25 cellular contexts compared by ENCODE assay signal in genomic region chr2:204693262-204693661, GRCh38.
"Had no signal": no experiment of that assay in that cellular context is flagged by ENCODE, and none has a peak within 500 bp of the region (broad histone marks: within the 10 kb centered on the region; RNA-seq: fewer than 3 reads in every experiment).

No MANE protein-coding gene starts in this region.

- H3K4me2 ChIP-seq: hepatocyte had no signal

- ATAC-seq: left cardiac atrium; mucosa of descending colon; naive thymus-derived CD4-positive, alpha-beta T cell; natural killer cell treated with Interleukin-12 subunit alpha and Interleukin-12 subunit beta and Interleukin-15 and Interleukin-18, amount 100 ng/mL, for 72 hours; stimulated activated effector memory CD8-positive, alpha-beta T cell treated with anti-CD3 and anti-CD28 coated beads, Interleukin-12 subunit alpha, Interleukin-12 subunit beta, amount 100 ng/mL, for 72 hours had no signal

- H3K4me3 Mint-ChIP-seq: memory B cell; naive thymus-derived CD4-positive, alpha-beta T cell; natural killer cell treated with Interleukin-12 subunit alpha and Interleukin-12 subunit beta and Interleukin-15 and Interleukin-18, amount 100 ng/mL, for 72 hours; stimulated activated effector memory CD8-positive, alpha-beta T cell treated with anti-CD3 and anti-CD28 coated beads, Interleukin-12 subunit alpha, Interleukin-12 subunit beta, amount 100 ng/mL, for 72 hours; stimulated activated naive CD8-positive, alpha-beta T cell treated with anti-CD3 and anti-CD28 coated beads, Interleukin-15, Interleukin-2, amounts not matched to agents 100 ng/mL and 50 ng/mL, for 24 hours; type B pancreatic cell had no signal

- H3K27ac Mint-ChIP-seq: memory B cell; natural killer cell treated with Interleukin-12 subunit alpha and Interleukin-12 subunit beta and Interleukin-15 and Interleukin-18, amount 100 ng/mL, for 72 hours; progenitor cell of endocrine pancreas; stimulated activated effector memory CD8-positive, alpha-beta T cell treated with anti-CD3 and anti-CD28 coated beads, Interleukin-12 subunit alpha, Interleukin-12 subunit beta, amount 100 ng/mL, for 72 hours; stimulated activated naive CD8-positive, alpha-beta T cell treated with anti-CD3 and anti-CD28 coated beads, Interleukin-15, Interleukin-2, amounts not matched to agents 100 ng/mL and 50 ng/mL, for 24 hours; type B pancreatic cell had no signal

- H3K4me1 Mint-ChIP-seq: memory B cell; stimulated activated effector memory CD8-positive, alpha-beta T cell treated with anti-CD3 and anti-CD28 coated beads, Interleukin-12 subunit alpha, Interleukin-12 subunit beta, amount 100 ng/mL, for 72 hours had no signal

- H3K27ac ChIP-seq: heart right ventricle, hepatocyte, left ventricle myocardium inferior, ovary, right atrium auricular region, spleen, tibial nerve, vagina had no signal

- H3K4me1 ChIP-seq: right atrium auricular region, vagina had no signal

- H3K27me3 Mint-ChIP-seq: memory B cell, progenitor cell of endocrine pancreas, type B pancreatic cell had no signal

- H3K36me3 Mint-ChIP-seq: memory B cell; naive thymus-derived CD4-positive, alpha-beta T cell; natural killer cell treated with Interleukin-12 subunit alpha and Interleukin-12 subunit beta and Interleukin-15 and Interleukin-18, amount 100 ng/mL, for 72 hours; stimulated activated effector memory CD8-positive, alpha-beta T cell treated with anti-CD3 and anti-CD28 coated beads, Interleukin-12 subunit alpha, Interleukin-12 subunit beta, amount 100 ng/mL, for 72 hours had no signal

- H3K9me3 ChIP-seq: heart right ventricle, left ventricle myocardium inferior, mucosa of descending colon, ovary, right atrium auricular region, sigmoid colon, spleen, tibial nerve, vagina had no signal

- DNase-seq: heart right ventricle; kidney glomerular epithelial cell; left cardiac atrium; left ventricle myocardium inferior; midbrain; mucosa of descending colon; naive thymus-derived CD4-positive, alpha-beta T cell; ovary; sigmoid colon; small intestine; spleen; stimulated activated CD4-positive, alpha-beta T cell treated with anti-CD3 and anti-CD28 coated beads, Interleukin-4, amount 100 ng/mL, for 24 hours; stimulated activated naive CD4-positive, alpha-beta T cell; substantia nigra had no signal

- H3K27me3 ChIP-seq: heart right ventricle, hepatocyte, ovary, right atrium auricular region, sigmoid colon, spleen, tibial nerve, vagina had no signal

- H2AFZ ChIP-seq: hepatocyte had no signal

- H3K9me3 Mint-ChIP-seq: memory B cell; naive thymus-derived CD4-positive, alpha-beta T cell; stimulated activated effector memory CD8-positive, alpha-beta T cell treated with anti-CD3 and anti-CD28 coated beads, Interleukin-12 subunit alpha, Interleukin-12 subunit beta, amount 100 ng/mL, for 72 hours; stimulated activated naive CD8-positive, alpha-beta T cell treated with anti-CD3 and anti-CD28 coated beads, Interleukin-15, Interleukin-2, amounts not matched to agents 100 ng/mL and 50 ng/mL, for 24 hours; type B pancreatic cell had no signal

- H3K36me3 ChIP-seq: heart right ventricle, left ventricle myocardium inferior, ovary, right atrium auricular region, sigmoid colon, spleen, tibial nerve, vagina had no signal

- H3K4me3 ChIP-seq: heart right ventricle, hepatocyte, left ventricle myocardium inferior, lung, mucosa of descending colon, ovary, right atrium auricular region, sigmoid colon, spleen, tibial nerve, vagina had no signal
